ENCODE assay signal across 1 cellular context in the genomic region with DNA sequence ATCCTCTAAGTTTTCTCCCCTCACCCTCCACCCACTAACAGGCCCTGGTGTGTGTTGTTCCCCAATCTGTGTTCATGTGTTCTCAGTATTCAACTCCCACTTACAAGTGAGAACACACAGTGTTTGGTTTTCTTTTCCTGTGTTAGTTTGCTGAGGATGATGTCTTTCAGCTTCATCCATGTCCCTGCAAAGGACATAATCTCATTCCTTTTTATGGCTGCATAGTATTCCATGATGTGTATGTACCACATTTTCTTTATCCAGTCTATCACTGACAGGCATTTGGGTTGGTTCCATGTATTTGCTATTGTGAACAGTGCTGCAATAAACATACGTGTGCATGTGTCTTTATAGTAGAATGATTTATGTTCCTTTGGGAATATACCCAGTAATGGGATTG.
TF ChIP-seq lines count a peak whose summit lies in the region.

No MANE protein-coding gene starts in this region.

TF ChIP-seq in HEK293, 187 proteins besides CTCF, POLR2A, EP300 and RAD21 (continued from another document):
- TF ChIP-seq, protein P1, sequence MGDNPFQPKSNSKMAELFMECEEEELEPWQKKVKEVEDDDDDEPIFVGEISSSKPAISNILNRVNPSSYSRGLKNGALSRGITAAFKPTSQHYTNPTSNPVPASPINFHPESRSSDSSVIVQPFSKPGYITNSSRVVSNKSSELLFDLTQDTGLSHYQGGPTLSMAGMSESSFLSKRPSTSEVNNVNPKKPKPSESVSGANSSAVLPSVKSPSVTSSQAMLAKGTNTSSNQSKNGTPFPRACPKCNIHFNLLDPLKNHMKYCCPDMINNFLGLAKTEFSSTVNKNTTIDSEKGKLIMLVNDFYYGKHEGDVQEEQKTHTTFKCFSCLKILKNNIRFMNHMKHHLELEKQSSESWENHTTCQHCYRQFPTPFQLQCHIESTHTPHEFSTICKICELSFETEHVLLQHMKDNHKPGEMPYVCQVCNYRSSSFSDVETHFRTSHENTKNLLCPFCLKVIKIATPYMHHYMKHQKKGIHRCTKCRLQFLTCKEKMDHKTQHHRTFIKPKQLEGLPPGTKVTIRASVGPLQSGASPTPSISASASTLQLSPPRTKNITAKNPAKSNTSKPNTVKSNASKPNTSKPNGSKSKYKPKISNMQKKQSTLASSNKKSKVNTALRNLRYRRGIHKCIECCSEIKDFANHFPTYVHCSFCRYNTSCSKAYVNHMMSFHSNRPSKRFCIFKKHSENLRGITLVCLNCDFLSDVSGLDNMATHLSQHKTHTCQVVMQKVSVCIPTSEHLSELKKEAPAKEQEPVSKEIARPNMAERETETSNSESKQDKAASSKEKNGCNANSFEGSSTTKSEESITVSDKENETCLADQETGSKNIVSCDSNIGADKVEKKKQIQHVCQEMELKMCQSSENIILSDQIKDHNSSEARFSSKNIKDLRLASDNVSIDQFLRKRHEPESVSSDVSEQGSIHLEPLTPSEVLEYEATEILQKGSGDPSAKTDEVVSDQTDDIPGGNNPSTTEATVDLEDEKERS (tag by site-specific recombination; IDR thresholded peaks at IDR 0.05): 0 out of 2 replicates have a peak, but pooled peaks have one; percentile 16
